ENCODE assay signal across 17 cellular contexts in the genomic region with DNA sequence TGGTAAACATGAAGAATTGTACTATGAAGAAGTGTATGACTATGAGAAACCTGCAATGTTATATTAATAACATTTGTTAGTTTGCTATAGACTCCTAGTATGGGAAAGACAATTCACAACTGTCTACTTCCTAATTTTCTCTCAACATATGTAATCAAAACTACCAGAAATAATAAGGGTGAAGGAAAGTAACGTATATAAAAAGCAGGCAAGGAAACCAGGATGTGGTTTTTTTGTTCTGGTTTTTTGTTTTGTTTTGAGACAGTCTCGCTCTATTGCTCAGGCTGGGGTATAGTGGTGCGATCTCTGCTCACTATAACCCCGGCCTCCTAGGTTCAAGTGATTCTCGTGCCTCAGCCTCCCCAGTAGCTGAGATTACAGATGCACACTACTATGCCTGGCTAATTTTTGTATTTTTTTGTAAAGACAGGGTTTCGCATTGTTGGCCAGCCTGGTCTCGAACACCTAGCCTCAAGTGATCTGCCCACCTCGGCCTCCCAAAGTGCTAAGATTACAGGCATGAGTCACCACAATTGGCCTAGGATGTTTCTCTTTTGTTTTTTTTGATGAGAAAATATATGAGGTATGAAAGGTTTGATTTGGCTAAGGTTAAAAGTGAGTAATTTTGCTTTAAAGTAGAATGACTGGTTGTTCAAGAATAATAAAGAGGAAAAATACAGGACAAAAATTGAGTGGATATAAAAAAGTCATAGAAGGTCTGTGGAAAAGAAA.
DNase-seq lines count a peak whose midpoint lies in the region; ATAC-seq, FAIRE-seq and TF ChIP-seq lines count a peak whose summit lies in the region.
"Had no signal": no experiment of that assay in that cellular context is flagged by ENCODE, and none has a peak within 500 bp of the region (broad histone marks: within the 10 kb centered on the region; RNA-seq: fewer than 3 reads in every experiment).

No MANE protein-coding gene starts in this region.

- in situ Hi-C loops in mammary epithelial cell (cut with MboI; ENCODE audit: low sequenced_read_pairs in 2 of 2), result no loop called here

- FAIRE-seq in kidney (lab: Jason Lieb, UNC), result no peak
- FAIRE-seq: A549 had no signal

- no peaks in the 10 kb centered on the region for H3K36me3 ChIP-seq in SK-N-SH (replicated peaks in 1 of 2; ENCODE audit: control insufficient read depth in 1 of 2, insufficient read depth in 2 of 2, low read length in 1 of 2)
- H3K36me3 ChIP-seq in mammary epithelial cell (ENCODE audit: insufficient read depth, low read length), result no peaks in the 10 kb centered on the region
- no peaks in the 10 kb centered on the region for H3K36me3 ChIP-seq in kidney (ENCODE audit: control insufficient read depth in 1 of 2, insufficient read depth in 2 of 2, low read length in 2 of 2)
- no peaks in the 10 kb centered on the region for H3K36me3 ChIP-seq in upper lobe of left lung
- H3K36me3 ChIP-seq: ovary, spleen had no signal

- POLR2A ChIA-PET in SK-N-SH (lab: Yijun Ruan, JAX), result no interaction called here

- H3K9ac ChIP-seq in SK-N-SH (no peak overlapping the region), mammary epithelial cell (ENCODE audit: insufficient read depth, low read length) (no peak overlapping the region), kidney (ENCODE audit: low read length in 2 of 2) (no peak overlapping the region)

- H3K27ac ChIP-seq in SK-N-SH (ENCODE audit: low read depth in 2 of 2, low read length in 1 of 2), result no peak overlapping the region
- H3K27ac ChIP-seq in mammary epithelial cell (ENCODE audit: insufficient read depth, low read depth, low read length), result no peak overlapping the region
- no peak overlapping the region for H3K27ac ChIP-seq in kidney (ENCODE audit: low read depth in 2 of 2, low read length in 2 of 2)
- no peak overlapping the region for H3K27ac ChIP-seq in upper lobe of left lung
- H3K27ac ChIP-seq: A549, ovary, spleen had no signal

- no peaks in the 10 kb centered on the region for H3K9me2 ChIP-seq in SK-N-SH

- intact Hi-C loops in mammary epithelial cell (cut with micrococcal nuclease), result no loop called here
- intact Hi-C loops in kidney (cut with DNase I), result no loop called here

- ATAC-seq in SK-N-SH treated with all-trans-retinoic acid at 6 μM for 48 hours (no peak), GM21423 (IDR thresholded peaks at IDR 0.05; ENCODE audit: unreplicated experiment) (peak; percentile 74), HG03354 (IDR thresholded peaks at IDR 0.05; ENCODE audit: poor library complexity, severe bottlenecking, unreplicated experiment) (peak; percentile 72), upper lobe of left lung (ENCODE audit: low FRiP score in 2 of 2) (no peak)
- ATAC-seq: A549 had no signal

- H4K20me1 ChIP-seq in SK-N-SH (ENCODE audit: insufficient read depth) (no peaks in the 10 kb centered on the region), mammary epithelial cell (ENCODE audit: insufficient read depth, low read length) (no peaks in the 10 kb centered on the region)

- 49% methylated on average over 8 of the region's 8 CpGs for WGBS in SK-N-SH (ENCODE audit: low lambda C conversion rate)
- 58% methylated on average over 8 of the region's 8 CpGs for WGBS in mammary epithelial cell (ENCODE audit: low coverage, missing lambda C conversion rate)
- WGBS in upper lobe of left lung, 2 donors, result 61 to 62% methylated on average over 8 of the region's 8 CpGs

- H3K9me3 ChIP-seq in SK-N-SH (no peaks in the 10 kb centered on the region), mammary epithelial cell (replicated peaks; ENCODE audit: insufficient read depth, low read length) (no peaks in the 10 kb centered on the region), kidney (ENCODE audit: control insufficient read depth in 1 of 2, low read length in 2 of 2) (no peaks in the 10 kb centered on the region), upper lobe of left lung (no peaks in the 10 kb centered on the region)
- H3K9me3 ChIP-seq: A549, ovary, spleen had no signal

- no TSS peak for BruUV-seq in mammary epithelial cell (replicated peaks; lab: Mats Ljungman, UMichigan)

- dilution Hi-C loops in mammary epithelial cell (cut with HindIII; ENCODE audit: low sequenced_read_pairs), result no loop called here

- H3K4me1 ChIP-seq in SK-N-SH (ENCODE audit: control insufficient read depth in 1 of 2, insufficient read depth in 2 of 2, low read depth in 1 of 2, low read length in 1 of 2) (peaks cover 0 to 19% of the 10 kb centered on the region in 2 experiments; a peak in 1 of 4 replicates), mammary epithelial cell (ENCODE audit: insufficient read depth, low read length) (no peaks in the 10 kb centered on the region), kidney (ENCODE audit: control insufficient read depth in 1 of 2, insufficient read depth in 1 of 2, low read depth in 1 of 2, low read length in 2 of 2) (no peaks in the 10 kb centered on the region), upper lobe of left lung (no peaks in the 10 kb centered on the region)
- H3K4me1 ChIP-seq: A549, spleen had no signal

- no peaks in the 10 kb centered on the region for H3K79me2 ChIP-seq in SK-N-SH (ENCODE audit: insufficient read depth)
- no peaks in the 10 kb centered on the region for H3K79me2 ChIP-seq in mammary epithelial cell (ENCODE audit: insufficient read depth, low read length)

- TF ChIP-seq EP300 in SK-N-SH (IDR thresholded peaks at IDR 0.05; ENCODE audit: borderline replicate concordance in 1 of 2, low read depth in 1 of 2, low read length in 1 of 2) (no peak), upper lobe of left lung (IDR thresholded peaks at IDR 0.05) (no peak)

- DNase-seq in SK-N-SH, result no peak
- peak; percentile 9 for DNase-seq in mammary epithelial cell
- no peak for DNase-seq in UCSD-AML1 (lab: John Stamatoyannopoulos, UW; ENCODE audit: unreplicated experiment)
- DNase-seq in kidney, result no peak
- no peak for DNase-seq in upper lobe of left lung
- DNase-seq: effector CD4-positive, alpha-beta T cell; foreskin fibroblast; Kasumi-1; NCI-H2081; NCI-H82; ovary; SHP77; spleen had no signal

- no peak for TF ChIP-seq RAD21 in SK-N-SH (IDR thresholded peaks at IDR 0.05; ENCODE audit: low read length)

- no peak for TF ChIP-seq POLR2A in upper lobe of left lung (IDR thresholded peaks at IDR 0.05)

- H2AFZ ChIP-seq in SK-N-SH (ENCODE audit: low read depth), result no peak overlapping the region
- H2AFZ ChIP-seq in mammary epithelial cell (ENCODE audit: low read depth, low read length), result no peak overlapping the region

- H3K27me3 ChIP-seq in SK-N-SH (ENCODE audit: insufficient read depth) (no peaks in the 10 kb centered on the region), mammary epithelial cell (ENCODE audit: insufficient read depth, low read length) (no peaks in the 10 kb centered on the region), upper lobe of left lung (no peaks in the 10 kb centered on the region)
- H3K27me3 ChIP-seq: ovary, spleen had no signal

- H3F3A ChIP-seq in SK-N-SH (replicated peaks; ENCODE audit: insufficient read depth), result peaks cover 7% of the 10 kb centered on the region

- TF ChIP-seq CTCF in SK-N-SH (IDR thresholded peaks at IDR 0.05), result no peak
- TF ChIP-seq CTCF in mammary epithelial cell (conservative IDR thresholded peaks at IDR 0.05 in 1 of 2, IDR thresholded peaks at IDR 0.05 in 1 of 2; ENCODE audit: extremely low read depth in 1 of 2, insufficient read depth in 1 of 2, low read depth in 1 of 2, low read length in 2 of 2), result no peak
- no peak for TF ChIP-seq CTCF in kidney (IDR thresholded peaks at IDR 0.05; ENCODE audit: borderline replicate concordance, extremely low read depth, insufficient read depth)
- TF ChIP-seq CTCF in upper lobe of left lung (IDR thresholded peaks at IDR 0.05), result no peak

- no peak overlapping the region for H3K4me3 ChIP-seq in SK-N-SH (ENCODE audit: low read depth in 2 of 2, low read length in 1 of 2)
- no peak overlapping the region for H3K4me3 ChIP-seq in mammary epithelial cell (replicated peaks in 1 of 3; ENCODE audit: insufficient read depth in 1 of 3, low read depth in 2 of 3, low read length in 3 of 3)
- no peak overlapping the region for H3K4me3 ChIP-seq in kidney (ENCODE audit: low read length in 2 of 2)
- no peak overlapping the region for H3K4me3 ChIP-seq in upper lobe of left lung
- H3K4me3 ChIP-seq: A549, ovary, spleen had no signal

- CTCF ChIA-PET in SK-N-SH (lab: Yijun Ruan, JAX), result no interaction called here
- CTCF ChIA-PET in mammary epithelial cell (lab: Charles Lee; ENCODE audit: low non-redundant PET), result no interaction called here

- H3K4me2 ChIP-seq in SK-N-SH (no peak overlapping the region), mammary epithelial cell (ENCODE audit: insufficient read depth, low read depth, low read length) (no peak overlapping the region)
- H3K4me2 ChIP-seq: A549 had no signal

TF ChIP-seq in SK-N-SH, 30 proteins besides CTCF, POLR2A, EP300 and RAD21 (continues in another document):
- TF ChIP-seq MEF2A (IDR thresholded peaks at IDR 0.05; ENCODE audit: borderline replicate concordance, low read depth), result no peak
- no peak for TF ChIP-seq NRF1 (IDR thresholded peaks at IDR 0.05; ENCODE audit: low read depth, low read length)
- TF ChIP-seq EZH2phosphoT487 (IDR thresholded peaks at IDR 0.05; ENCODE audit: borderline replicate concordance, low read depth), result no peak
- TF ChIP-seq, protein P1, sequence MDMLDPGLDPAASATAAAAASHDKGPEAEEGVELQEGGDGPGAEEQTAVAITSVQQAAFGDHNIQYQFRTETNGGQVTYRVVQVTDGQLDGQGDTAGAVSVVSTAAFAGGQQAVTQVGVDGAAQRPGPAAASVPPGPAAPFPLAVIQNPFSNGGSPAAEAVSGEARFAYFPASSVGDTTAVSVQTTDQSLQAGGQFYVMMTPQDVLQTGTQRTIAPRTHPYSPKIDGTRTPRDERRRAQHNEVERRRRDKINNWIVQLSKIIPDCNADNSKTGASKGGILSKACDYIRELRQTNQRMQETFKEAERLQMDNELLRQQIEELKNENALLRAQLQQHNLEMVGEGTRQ (IDR thresholded peaks at IDR 0.05; ENCODE audit: borderline replicate concordance, low read depth, low read length), result no peak
- no peak for TF ChIP-seq SMC3 (IDR thresholded peaks at IDR 0.05; ENCODE audit: low read depth, low read length)

TF ChIP-seq in SK-N-SH treated with all-trans-retinoic acid at 6 μM for 48 hours, 23 proteins besides CTCF, POLR2A, EP300 and RAD21 (continues in another document):
- TF ChIP-seq ARNTL (CRISPR knock-in tag; IDR thresholded peaks at IDR 0.05; ENCODE audit: borderline replicate concordance, low read depth), result no peak
- no peak for TF ChIP-seq ESRRG (CRISPR knock-in tag; IDR thresholded peaks at IDR 0.05)
- TF ChIP-seq, protein P2, sequence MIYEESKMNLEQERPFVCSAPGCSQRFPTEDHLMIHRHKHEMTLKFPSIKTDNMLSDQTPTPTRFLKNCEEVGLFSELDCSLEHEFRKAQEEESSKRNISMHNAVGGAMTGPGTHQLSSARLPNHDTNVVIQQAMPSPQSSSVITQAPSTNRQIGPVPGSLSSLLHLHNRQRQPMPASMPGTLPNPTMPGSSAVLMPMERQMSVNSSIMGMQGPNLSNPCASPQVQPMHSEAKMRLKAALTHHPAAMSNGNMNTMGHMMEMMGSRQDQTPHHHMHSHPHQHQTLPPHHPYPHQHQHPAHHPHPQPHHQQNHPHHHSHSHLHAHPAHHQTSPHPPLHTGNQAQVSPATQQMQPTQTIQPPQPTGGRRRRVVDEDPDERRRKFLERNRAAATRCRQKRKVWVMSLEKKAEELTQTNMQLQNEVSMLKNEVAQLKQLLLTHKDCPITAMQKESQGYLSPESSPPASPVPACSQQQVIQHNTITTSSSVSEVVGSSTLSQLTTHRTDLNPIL (CRISPR knock-in tag; IDR thresholded peaks at IDR 0.05; ENCODE audit: low read depth), result no peak
- TF ChIP-seq GLIS3 (CRISPR knock-in tag; IDR thresholded peaks at IDR 0.05), result no peak
- no peak for TF ChIP-seq CSDC2 (CRISPR knock-in tag; IDR thresholded peaks at IDR 0.05)

Comparison
In these comparisons a context has a peak if more than half of its experiments do, and no peak if none do; other contexts are left out.
1. ATAC-seq: peak in GM21423 (single experiment) and HG03354 (single experiment); none in SK-N-SH treated with all-trans-retinoic acid at 6 μM for 48 hours (single experiment) and upper lobe of left lung (0 of 2).